ENCODE assay signal across 29 cellular contexts in the genomic region with DNA sequence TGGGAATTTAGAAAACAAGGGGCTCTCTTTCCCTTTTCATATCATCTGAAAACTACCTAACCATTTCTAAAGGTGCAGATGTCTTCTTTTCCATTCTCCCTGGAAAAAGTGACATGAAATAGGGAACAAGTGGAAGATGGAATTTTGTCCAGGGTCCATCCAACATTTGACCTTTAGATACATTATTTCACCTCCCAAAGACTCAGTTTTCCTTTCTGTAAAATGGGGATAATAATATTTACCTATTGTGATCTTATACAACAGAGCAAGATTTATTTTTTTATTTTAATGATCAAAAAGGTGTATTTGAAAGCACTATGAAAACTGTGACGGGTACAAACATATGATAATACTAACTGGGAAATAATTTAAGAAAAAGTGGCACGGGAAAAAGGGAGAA.
"Had no signal": no experiment of that assay in that cellular context is flagged by ENCODE, and none has a peak within 500 bp of the region (broad histone marks: within the 10 kb centered on the region; RNA-seq: fewer than 3 reads in every experiment).

No MANE protein-coding gene starts in this region.

- ATAC-seq: stimulated activated effector memory CD8-positive, alpha-beta T cell treated with anti-CD3 and anti-CD28 coated beads, Interleukin-12 subunit alpha, Interleukin-12 subunit beta, amount 100 ng/mL, for 72 hours; stimulated activated memory B cell treated with anti-CD40 and anti-IgM and Interleukin-4, amounts not matched to agents 10 μg/mL and 1 μg/mL and 100 μg/mL, for 72 hours; stimulated activated naive B cell treated with anti-CD40 and anti-IgM and Interleukin-4, amounts not matched to agents 10 μg/mL and 1 μg/mL and 100 μg/mL, for 72 hours; stimulated activated naive CD8-positive, alpha-beta T cell treated with anti-CD3 and anti-CD28 coated beads, Interleukin-15, amount 100 ng/mL, for 72 hours; stimulated activated naive CD8-positive, alpha-beta T cell treated with anti-CD3 and anti-CD28 coated beads, Interleukin-15, Interleukin-2, amounts not matched to agents 100 U/mL and 50 U/mL, for 24 hours; upper lobe of right lung had no signal

- H3K36me3 Mint-ChIP-seq: stimulated activated effector memory CD8-positive, alpha-beta T cell treated with anti-CD3 and anti-CD28 coated beads, Interleukin-12 subunit alpha, Interleukin-12 subunit beta, amount 100 ng/mL, for 72 hours; stimulated activated memory B cell treated with anti-CD40 and anti-IgM and Interleukin-4, amounts not matched to agents 10 μg/mL and 1 μg/mL and 100 μg/mL, for 72 hours; stimulated activated naive B cell treated with anti-CD40 and anti-IgM and Interleukin-4, amounts not matched to agents 10 μg/mL and 1 μg/mL and 100 μg/mL, for 72 hours had no signal

- H3K9me3 Mint-ChIP-seq: stimulated activated effector memory CD8-positive, alpha-beta T cell treated with anti-CD3 and anti-CD28 coated beads, Interleukin-12 subunit alpha, Interleukin-12 subunit beta, amount 100 ng/mL, for 72 hours; stimulated activated memory B cell treated with anti-CD40 and anti-IgM and Interleukin-4, amounts not matched to agents 10 μg/mL and 1 μg/mL and 100 μg/mL, for 72 hours; stimulated activated naive B cell treated with anti-CD40 and anti-IgM and Interleukin-4, amounts not matched to agents 10 μg/mL and 1 μg/mL and 100 μg/mL, for 72 hours; stimulated activated naive CD8-positive, alpha-beta T cell treated with anti-CD3 and anti-CD28 coated beads, Interleukin-15, amount 100 ng/mL, for 72 hours; stimulated activated naive CD8-positive, alpha-beta T cell treated with anti-CD3 and anti-CD28 coated beads, Interleukin-15, Interleukin-2, amounts not matched to agents 100 ng/mL and 50 ng/mL, for 24 hours; type B pancreatic cell had no signal

- H3K4me3 ChIP-seq: stomach, suprapubic skin, testis, thoracic aorta, thyroid gland, tibial artery, tibial nerve, transverse colon, upper lobe of left lung, upper lobe of right lung, uterus, vagina had no signal

- H3K27ac Mint-ChIP-seq: stimulated activated effector memory CD8-positive, alpha-beta T cell treated with anti-CD3 and anti-CD28 coated beads, Interleukin-12 subunit alpha, Interleukin-12 subunit beta, amount 100 ng/mL, for 72 hours; stimulated activated memory B cell treated with anti-CD40 and anti-IgM and Interleukin-4, amounts not matched to agents 10 μg/mL and 1 μg/mL and 100 μg/mL, for 72 hours; stimulated activated naive B cell treated with anti-CD40 and anti-IgM and Interleukin-4, amounts not matched to agents 10 μg/mL and 1 μg/mL and 100 μg/mL, for 72 hours; stimulated activated naive CD8-positive, alpha-beta T cell treated with anti-CD3 and anti-CD28 coated beads, Interleukin-15, amount 100 ng/mL, for 72 hours; stimulated activated naive CD8-positive, alpha-beta T cell treated with anti-CD3 and anti-CD28 coated beads, Interleukin-15, Interleukin-2, amounts not matched to agents 100 ng/mL and 50 ng/mL, for 24 hours; type B pancreatic cell had no signal

- H3K4me3 Mint-ChIP-seq: stimulated activated effector memory CD8-positive, alpha-beta T cell treated with anti-CD3 and anti-CD28 coated beads, Interleukin-12 subunit alpha, Interleukin-12 subunit beta, amount 100 ng/mL, for 72 hours; stimulated activated memory B cell treated with anti-CD40 and anti-IgM and Interleukin-4, amounts not matched to agents 10 μg/mL and 1 μg/mL and 100 μg/mL, for 72 hours; stimulated activated naive B cell treated with anti-CD40 and anti-IgM and Interleukin-4, amounts not matched to agents 10 μg/mL and 1 μg/mL and 100 μg/mL, for 72 hours; stimulated activated naive CD8-positive, alpha-beta T cell treated with anti-CD3 and anti-CD28 coated beads, Interleukin-15, amount 100 ng/mL, for 72 hours; stimulated activated naive CD8-positive, alpha-beta T cell treated with anti-CD3 and anti-CD28 coated beads, Interleukin-15, Interleukin-2, amounts not matched to agents 100 ng/mL and 50 ng/mL, for 24 hours; type B pancreatic cell had no signal

- H3K4me1 Mint-ChIP-seq: stimulated activated effector memory CD8-positive, alpha-beta T cell treated with anti-CD3 and anti-CD28 coated beads, Interleukin-12 subunit alpha, Interleukin-12 subunit beta, amount 100 ng/mL, for 72 hours; stimulated activated naive B cell treated with anti-CD40 and anti-IgM and Interleukin-4, amounts not matched to agents 10 μg/mL and 1 μg/mL and 100 μg/mL, for 72 hours had no signal

- DNase-seq: stimulated activated CD4-positive, alpha-beta T cell treated with anti-CD3 and anti-CD28 coated beads, Interleukin-2, amount 100 ng/mL, for 48 hours; stimulated activated CD4-positive, alpha-beta T cell treated with anti-CD3 and anti-CD28 coated beads, Interleukin-4, amount 100 ng/mL, for 1 hour; stimulated activated CD4-positive, alpha-beta T cell treated with anti-CD3 and anti-CD28 coated beads, Interleukin-4, amount 100 ng/mL, for 24 hours; stimulated activated CD4-positive, alpha-beta T cell treated with anti-CD3 and anti-CD28 coated beads, Interleukin-4, amount 100 ng/mL, for 4 hours; stimulated activated CD8-positive, alpha-beta memory T cell treated with anti-CD3 and anti-CD28 coated beads, Interleukin-4, amount 100 ng/mL, for 48 hours; stimulated activated naive B cell treated with anti-CD40 and anti-IgM and Interleukin-4, amounts not matched to agents 10 μg/mL and 1 μg/mL and 100 μg/mL, for 72 hours; stimulated activated naive CD4-positive, alpha-beta T cell; stimulated activated naive CD4-positive, alpha-beta T cell treated with Interleukin-2 at 50 U/mL for 16 hours; stimulated activated naive CD8-positive, alpha-beta T cell treated with anti-CD3 and anti-CD28 coated beads, Interleukin-15, amount 100 ng/mL, for 72 hours; stimulated activated naive CD8-positive, alpha-beta T cell treated with anti-CD3 and anti-CD28 coated beads, Interleukin-15, Interleukin-2, amounts not matched to agents 100 U/mL and 50 U/mL, for 24 hours; stomach; substantia nigra; testis; thyroid gland; tibial artery; transverse colon; trophoblast cell; upper lobe of left lung; upper lobe of right lung; uterus had no signal

- H3K36me3 ChIP-seq: stomach, suprapubic skin, thoracic aorta, thyroid gland, tibial artery, tibial nerve, transverse colon, upper lobe of left lung, upper lobe of right lung, uterus, vagina had no signal

- FAIRE-seq: urothelium cell line had no signal

- H3K9me3 ChIP-seq: stomach, suprapubic skin, testis, thoracic aorta, thyroid gland, tibial artery, tibial nerve, transverse colon, upper lobe of left lung, upper lobe of right lung, uterus, vagina had no signal

- H3K27me3 ChIP-seq: stomach, suprapubic skin, testis, thyroid gland, tibial artery, tibial nerve, transverse colon, upper lobe of left lung, upper lobe of right lung, uterus, vagina had no signal

- H3K27me3 Mint-ChIP-seq: stimulated activated memory B cell treated with anti-CD40 and anti-IgM and Interleukin-4, amounts not matched to agents 10 μg/mL and 1 μg/mL and 100 μg/mL, for 72 hours; stimulated activated naive B cell treated with anti-CD40 and anti-IgM and Interleukin-4, amounts not matched to agents 10 μg/mL and 1 μg/mL and 100 μg/mL, for 72 hours; stimulated activated naive CD8-positive, alpha-beta T cell treated with anti-CD3 and anti-CD28 coated beads, Interleukin-15, Interleukin-2, amounts not matched to agents 100 ng/mL and 50 ng/mL, for 24 hours; type B pancreatic cell had no signal

- H3K4me1 ChIP-seq: stomach, suprapubic skin, testis, thyroid gland, tibial artery, tibial nerve, transverse colon, upper lobe of left lung, upper lobe of right lung, uterus, vagina had no signal

- H3K27ac ChIP-seq: stomach, suprapubic skin, testis, thoracic aorta, thyroid gland, tibial artery, tibial nerve, transverse colon, upper lobe of left lung, upper lobe of right lung, uterus, vagina had no signal
